3 cellular contexts compared by ENCODE assay signal in genomic region chr9:86697-87096, GRCh38. TPM values are rescaled to one million over a fixed set of nuclear protein-coding genes. Genes with fewer than 3 reads are reported as not detected.
"Had no signal": no experiment of that assay in that cellular context is flagged by ENCODE, and none has a peak within 500 bp of the region (broad histone marks: within the 10 kb centered on the region; RNA-seq: fewer than 3 reads in every experiment).

No MANE protein-coding gene starts in this region.

RNA-seq across cellular contexts. Expression of gene FOXD4, which starts 31.5 kb away (rescaled TPM):
- total RNA-seq: activated CD4-positive, alpha-beta memory T cell treated with anti-CD3 and anti-CD28 coated beads for 36 hours; activated CD4-positive, alpha-beta T cell treated with anti-CD3 and anti-CD28 coated beads, Interleukin-2, amount 10 ng/mL, durations not matched to agents 24 days and 14 days; activated CD8-positive, alpha-beta T cell treated with anti-CD3 and anti-CD28 coated beads for 36 hours had no signal
